ENCODE assay signal across 8 cellular contexts in genomic region chr3:50358927-50359759, GRCh38. TPM values are rescaled to one million over a fixed set of nuclear protein-coding genes. Genes with fewer than 3 reads are reported as not detected.
DNase-seq lines count a peak whose midpoint lies in the region; ATAC-seq and TF ChIP-seq lines count a peak whose summit lies in the region.

TMEM115 (minus strand) TSS chr3:50359521; CDS start chr3:50359063, 458 bp downstream.

- peak; percentile 86 for ATAC-seq in GM18499 (IDR thresholded peaks at IDR 0.05; ENCODE audit: insufficient read depth, unreplicated experiment)
- peak; percentile 98 for ATAC-seq in HG02943 (IDR thresholded peaks at IDR 0.05; ENCODE audit: low read depth, unreplicated experiment)
- ATAC-seq in left ventricle myocardium superior = peak; percentile 95

- H3K9me3 ChIP-seq in prostate gland = no peaks in the 10 kb centered on the region

- H3K4me1 ChIP-seq in prostate gland (replicated peaks) (peaks cover 24% of the 10 kb centered on the region), urinary bladder (ENCODE audit: insufficient read depth) (no peaks in the 10 kb centered on the region)

- no peaks in the 10 kb centered on the region for H3K36me3 ChIP-seq in prostate gland
- peaks cover 3% of the 10 kb centered on the region for H3K36me3 ChIP-seq in urinary bladder (ENCODE audit: insufficient read depth)

- H3K4me3 ChIP-seq in prostate gland (peak within 1 kb of the TSS; percentile 68 to 87), urinary bladder (ENCODE audit: low read depth, low read length) (peak within 1 kb of the TSS; percentile 86)

- WGBS in prostate gland = under 1% methylated on average over 48 of the region's 62 CpGs
- WGBS in urinary bladder = 1% methylated on average over 62 of the region's 62 CpGs

- peak within 1 kb of the TSS; percentile 83 to 85 for H3K27ac ChIP-seq in prostate gland
- peak within 1 kb of the TSS; percentile 89 for H3K27ac ChIP-seq in urinary bladder (ENCODE audit: low read depth)

- H3K27me3 ChIP-seq in prostate gland (replicated peaks; ENCODE audit: insufficient read depth) = no peaks in the 10 kb centered on the region

- TF ChIP-seq POLR2A in prostate gland (IDR thresholded peaks at IDR 0.05) = peak; percentile 57

- intact Hi-C loops in T-helper 2 cell treated with Interferon-gamma antibody and Interleukin-4, amounts not matched to agents 100 ng/mL and 5 ng/mL, for 36 hours (cut with micrococcal nuclease) = loop anchor here (1.0 to 2.0 kb wide), 2 partner anchors 8 to 22 kb away; no protein-coding TSS in a partner anchor
- intact Hi-C loops in left ventricle myocardium superior (cut with micrococcal nuclease) = no loop called here
- intact Hi-C loops in prostate gland (cut with DNase I) = loop anchor here (5.0 to 10.0 kb wide), 2 partner anchors 253 to 1026 kb away; partner anchors contain the start of genes CISH and MANF

- TF ChIP-seq CTCF in prostate gland (IDR thresholded peaks at IDR 0.05) = peak in 1 of 4 experiments; percentile 21

- DNase-seq in NCI-H187 treated with DMSO at 0.1 percent for 48 hours (lab: John Stamatoyannopoulos, UW) (peak; percentile 88), anterior cingulate cortex (lab: John Stamatoyannopoulos, UW) (peak; percentile 71 to 100 (median 98)), left ventricle myocardium superior (peak; percentile 96), prostate gland (ENCODE audit: low spot score) (peak; percentile 99)

RNA-seq across cellular contexts. Expression of gene TMEM115, which starts in this region (rescaled TPM):
- 17.8 and 18.4 TPM in 2 replicates for total RNA-seq in T-helper 2 cell treated with Interferon-gamma antibody and Interleukin-4, amounts not matched to agents 100 ng/mL and 5 ng/mL, for 36 hours
- 27.4 TPM for total RNA-seq in left ventricle myocardium superior
- 10 to 100 TPM; 73.0 to 76.7 TPM for total RNA-seq in prostate gland
- 16.2 TPM for total RNA-seq in urinary bladder
- 49.8 TPM for polyA plus RNA-seq in urinary bladder

Comparison
In these comparisons a context has a peak if more than half of its experiments do, and no peak if none do; other contexts are left out.
1. Peak in every context shown above with its lines: DNase-seq, ATAC-seq, H3K4me3 ChIP-seq and H3K27ac ChIP-seq.